8 cellular contexts compared by ENCODE assay signal in genomic region chr2:73283545-73284295, GRCh38. TPM values are rescaled to one million over a fixed set of nuclear protein-coding genes. Genes with fewer than 3 reads are reported as not detected.
DNase-seq lines count a peak whose midpoint lies in the region; ATAC-seq and TF ChIP-seq lines count a peak whose summit lies in the region.

No MANE protein-coding gene starts in this region.

- peak; percentile 42 for ATAC-seq in activated CD4-positive, alpha-beta T cell treated with anti-CD3 and anti-CD28 coated beads for 36 hours
- ATAC-seq in HG02885 (IDR thresholded peaks at IDR 0.05; ENCODE audit: poor library complexity, unreplicated experiment) = peak; percentile 24

- TF ChIP-seq CTCF in mesothelial cell of epicardium (IDR thresholded peaks at IDR 0.05; ENCODE audit: unreplicated experiment) = no peak

- peaks cover 17% of the 10 kb centered on the region for H3K36me3 Mint-ChIP-seq in activated CD4-positive, alpha-beta T cell treated with anti-CD3 and anti-CD28 coated beads for 36 hours (ENCODE audit: low read depth)
- H3K36me3 Mint-ChIP-seq in mesothelial cell of epicardium = no peaks in the 10 kb centered on the region

- H3K4me1 Mint-ChIP-seq in activated CD4-positive, alpha-beta T cell treated with anti-CD3 and anti-CD28 coated beads for 36 hours = peaks cover 15% of the 10 kb centered on the region
- H3K4me1 Mint-ChIP-seq in mesothelial cell of epicardium = peaks cover 5% of the 10 kb centered on the region

- no peaks in the 10 kb centered on the region for H3K36me3 ChIP-seq in urinary bladder (ENCODE audit: insufficient read depth)

- peak; percentile 69 for DNase-seq in activated CD4-positive, alpha-beta T cell treated with anti-CD3 and anti-CD28 coated beads for 36 hours
- no peak for DNase-seq in activated CD4-positive, alpha-beta T cell treated with anti-CD3 and anti-CD28 coated beads, Interleukin-2, amount 50 U/mL, for 4 hours
- DNase-seq in RKO (ENCODE audit: low spot score) = peak; percentile 38
- no peak for DNase-seq in mesothelial cell of epicardium (ENCODE audit: low spot score in 2 of 2, unreplicated experiment in 2 of 2)
- DNase-seq in activated gamma-delta T cell (lab: John Stamatoyannopoulos, UW) = no peak

- POLR2A ChIA-PET in activated CD4-positive, alpha-beta T cell treated with anti-CD3 and anti-CD28 coated beads for 36 hours (lab: Charles Lee) = no interaction called here

- WGBS in urinary bladder = 4% methylated on average over 43 of the region's 43 CpGs

- H3K27ac Mint-ChIP-seq in activated CD4-positive, alpha-beta T cell treated with anti-CD3 and anti-CD28 coated beads for 36 hours = peak overlapping the region; percentile 75
- H3K27ac Mint-ChIP-seq in mesothelial cell of epicardium = no peak overlapping the region

- peak overlapping the region; percentile 78 for H3K4me3 Mint-ChIP-seq in activated CD4-positive, alpha-beta T cell treated with anti-CD3 and anti-CD28 coated beads for 36 hours
- peak overlapping the region; percentile 68 for H3K4me3 Mint-ChIP-seq in mesothelial cell of epicardium

- CTCF ChIA-PET in activated CD4-positive, alpha-beta T cell treated with anti-CD3 and anti-CD28 coated beads for 36 hours (lab: Charles Lee) = interaction anchor here (0.8 to 1.3 kb wide), 2 partner anchors 12 kb away, joined by 3 to 4 read pairs; no protein-coding TSS in a partner anchor

- H3K4me1 ChIP-seq in urinary bladder (ENCODE audit: insufficient read depth) = no peaks in the 10 kb centered on the region

- no peaks in the 10 kb centered on the region for H3K9me3 Mint-ChIP-seq in activated CD4-positive, alpha-beta T cell treated with anti-CD3 and anti-CD28 coated beads for 36 hours (ENCODE audit: low read depth)
- no peaks in the 10 kb centered on the region for H3K9me3 Mint-ChIP-seq in mesothelial cell of epicardium

- H3K4me3 ChIP-seq in urinary bladder (ENCODE audit: low read depth, low read length) = peak overlapping the region; percentile 54

- peaks cover 12% of the 10 kb centered on the region for H3K27me3 Mint-ChIP-seq in activated CD4-positive, alpha-beta T cell treated with anti-CD3 and anti-CD28 coated beads for 36 hours
- peaks cover 75% of the 10 kb centered on the region for H3K27me3 Mint-ChIP-seq in mesothelial cell of epicardium (ENCODE audit: low read depth)

- intact Hi-C loops in activated CD4-positive, alpha-beta T cell treated with anti-CD3 and anti-CD28 coated beads for 36 hours (cut with DNase I, micrococcal nuclease) = loop anchor here (1.0 to 2.0 kb wide), 7 partner anchors 10 to 454 kb away; partner anchors contain the start of genes CCT7 (in 2 of the 2), EGR4 (in 2 of the 2), ALMS1 (in 1 of the 2) and SMYD5 (in 1 of the 2)

- H3K27ac ChIP-seq in cingulate gyrus (ENCODE audit: low read depth, low read length) = peak overlapping the region; percentile 39
- no peak overlapping the region for H3K27ac ChIP-seq in urinary bladder (ENCODE audit: low read depth)

RNA-seq across cellular contexts. Expression of gene FBXO41, which starts 0.6 kb away (rescaled TPM):
- total RNA-seq in activated CD4-positive, alpha-beta T cell treated with anti-CD3 and anti-CD28 coated beads for 36 hours = 10 to 100 TPM; 27.7 to 29.5 TPM
- total RNA-seq in mesothelial cell of epicardium (7.6 to 8.1 TPM (median 7.8 TPM) in 3 replicates), urinary bladder (0.32 TPM)
- 1.0 TPM for polyA plus RNA-seq in urinary bladder

RNA-seq across cellular contexts. Expression of gene EGR4, which starts 9.6 kb away (rescaled TPM):
- total RNA-seq in activated CD4-positive, alpha-beta T cell treated with anti-CD3 and anti-CD28 coated beads for 36 hours = under 1 TPM; 0.18 to 0.41 TPM
- 0.34 to 0.49 TPM (median 0.36 TPM) in 3 replicates for total RNA-seq in mesothelial cell of epicardium
- total RNA-seq in urinary bladder = not detected
- polyA plus RNA-seq in urinary bladder = 0.05 TPM

RNA-seq across cellular contexts. Expression of gene CCT7, which starts 49.6 kb away (rescaled TPM):
- 100 to 1,000 TPM; 637 to 774 TPM for total RNA-seq in activated CD4-positive, alpha-beta T cell treated with anti-CD3 and anti-CD28 coated beads for 36 hours
- total RNA-seq in mesothelial cell of epicardium = 217 to 220 TPM (median 218 TPM) in 3 replicates
- 117 TPM for total RNA-seq in urinary bladder
- polyA plus RNA-seq in urinary bladder = 178 TPM

RNA-seq across cellular contexts. Expression of gene PRADC1, which starts 50.7 kb away (rescaled TPM):
- 10 to 100 TPM; 11.8 to 12.1 TPM for total RNA-seq in activated CD4-positive, alpha-beta T cell treated with anti-CD3 and anti-CD28 coated beads for 36 hours
- 5.9 to 6.9 TPM (median 6.6 TPM) in 3 replicates for total RNA-seq in mesothelial cell of epicardium
- total RNA-seq in urinary bladder = 13.0 TPM
- polyA plus RNA-seq in urinary bladder = 35.2 TPM

Comparison
In these comparisons a context has a peak if more than half of its experiments do, and no peak if none do; other contexts are left out.
1. DNase-seq: peak in activated CD4-positive, alpha-beta T cell treated with anti-CD3 and anti-CD28 coated beads for 36 hours (single experiment) and RKO (single experiment); none in activated CD4-positive, alpha-beta T cell treated with anti-CD3 and anti-CD28 coated beads, Interleukin-2, amount 50 U/mL, for 4 hours (0 of 2), mesothelial cell of epicardium (0 of 2) and activated gamma-delta T cell (single experiment).